1 cellular context compared by ENCODE assay signal in the genomic region with DNA sequence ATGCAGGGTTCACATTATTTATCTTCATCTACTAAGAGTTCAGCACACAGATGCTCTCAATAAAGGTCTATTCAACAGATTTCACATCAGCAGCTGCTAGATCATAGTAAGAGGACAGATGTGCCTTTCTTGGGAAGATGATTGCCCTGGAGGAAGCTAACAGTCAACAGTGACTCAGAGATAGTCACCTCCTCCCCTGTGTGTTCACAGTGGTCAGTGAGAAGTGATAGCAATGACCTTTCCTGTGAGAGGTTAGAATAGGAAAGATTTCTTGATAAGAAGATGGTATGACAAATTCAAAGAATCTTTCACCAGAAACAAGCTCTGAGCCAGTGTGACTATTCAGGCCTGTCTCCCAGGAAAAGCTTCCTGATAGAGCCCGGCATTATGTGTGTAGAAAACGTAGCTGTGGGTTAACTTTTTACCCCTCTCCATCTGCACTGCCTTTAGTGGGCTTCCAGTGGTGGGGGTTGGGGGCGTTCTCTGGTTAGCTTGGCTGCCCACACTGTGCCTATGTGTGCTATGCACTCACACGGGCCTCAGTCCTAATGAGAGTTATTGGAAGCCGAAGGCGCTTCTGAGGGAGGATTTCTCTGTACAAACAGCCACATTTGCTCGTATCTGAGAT.
TF ChIP-seq lines count a peak whose summit lies in the region.

No MANE protein-coding gene starts in this region.

TF ChIP-seq in HCT116, 20 proteins besides CTCF, POLR2A, EP300 and RAD21 (continued from another document):
- TF ChIP-seq POLR2AphosphoS5 (IDR thresholded peaks at IDR 0.05; ENCODE audit: low read depth, low read length): no peak
- peak; percentile 44; the same call in 1 of the 2 replicates for TF ChIP-seq CBX3 (IDR thresholded peaks at IDR 0.05; ENCODE audit: low read depth)
- peak; percentile 82 for TF ChIP-seq JUND (IDR thresholded peaks at IDR 0.05)
- TF ChIP-seq ZNF274 (IDR thresholded peaks at IDR 0.05; ENCODE audit: low read depth, low read length): no peak
- no peak for TF ChIP-seq ZFX (IDR thresholded peaks at IDR 0.05)
- TF ChIP-seq EGR1 (IDR thresholded peaks at IDR 0.05; ENCODE audit: low read depth): no peak
- TF ChIP-seq ELF1 (IDR thresholded peaks at IDR 0.05; ENCODE audit: borderline replicate concordance, low read depth): no peak
- TF ChIP-seq TCF7L2 (IDR thresholded peaks at IDR 0.05; ENCODE audit: borderline replicate concordance, extremely low read depth, insufficient read depth, insufficient read length): no peak
- no peak for TF ChIP-seq CEBPB (IDR thresholded peaks at IDR 0.05; ENCODE audit: low read depth)
- no peak for TF ChIP-seq EZH2 (IDR thresholded peaks at IDR 0.05)
- TF ChIP-seq, protein P1, sequence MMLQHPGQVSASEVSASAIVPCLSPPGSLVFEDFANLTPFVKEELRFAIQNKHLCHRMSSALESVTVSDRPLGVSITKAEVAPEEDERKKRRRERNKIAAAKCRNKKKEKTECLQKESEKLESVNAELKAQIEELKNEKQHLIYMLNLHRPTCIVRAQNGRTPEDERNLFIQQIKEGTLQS (IDR thresholded peaks at IDR 0.05): no peak
- no peak for TF ChIP-seq YY1 (IDR thresholded peaks at IDR 0.05; ENCODE audit: extremely low read depth, insufficient replicate concordance, low read depth, low read length)
